24 cellular contexts compared by ENCODE assay signal in the genomic region with DNA sequence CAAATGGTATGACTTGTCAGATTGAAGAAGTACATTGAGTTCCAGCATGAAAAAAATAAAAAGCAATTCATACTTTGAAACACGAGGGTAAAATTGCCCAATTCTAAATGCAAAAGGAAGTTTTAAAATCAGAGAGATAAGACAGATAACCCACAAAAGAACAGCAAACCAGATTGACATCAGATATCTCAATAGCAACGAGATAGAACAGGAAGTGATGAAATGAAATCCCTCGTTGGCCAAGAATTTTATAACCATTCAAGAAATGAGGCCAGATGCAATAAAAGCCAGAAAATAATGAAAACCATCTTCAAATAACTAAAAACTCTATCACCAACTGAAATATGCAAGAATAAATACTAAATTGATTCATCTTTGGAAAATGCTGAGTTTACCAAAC.
DNase-seq lines count a peak whose midpoint lies in the region; ATAC-seq and TF ChIP-seq lines count a peak whose summit lies in the region.
"Had no signal": no experiment of that assay in that cellular context is flagged by ENCODE, and none has a peak within 500 bp of the region (broad histone marks: within the 10 kb centered on the region; RNA-seq: fewer than 3 reads in every experiment).

No MANE protein-coding gene starts in this region.

- H3K4me2 ChIP-seq in IMR-90 (ENCODE audit: low read depth, low read length) (no peak overlapping the region), hepatocyte (no peak overlapping the region)

- H3K9me3 ChIP-seq in IMR-90 (ENCODE audit: control insufficient read depth, insufficient read depth, low read length), result no peaks in the 10 kb centered on the region
- no peaks in the 10 kb centered on the region for H3K9me3 ChIP-seq in hepatocyte (ENCODE audit: low read depth)
- H3K9me3 ChIP-seq: adrenal gland, BE2C, MG63, upper lobe of left lung had no signal

- in situ Hi-C loops in IMR-90 (cut with MboI; ENCODE audit: low sequenced_read_pairs), result no loop called here

- H3K79me2 ChIP-seq in hepatocyte, result no peaks in the 10 kb centered on the region

- no peak overlapping the region for H3K56ac ChIP-seq in IMR-90 (ENCODE audit: extremely low read depth, insufficient read depth, low read length)

- H2AFZ ChIP-seq in IMR-90 (replicated peaks; ENCODE audit: low read length, poor library complexity) (no peak overlapping the region), hepatocyte (no peak overlapping the region)

- H4K20me1 ChIP-seq in IMR-90 (ENCODE audit: insufficient read depth, low read length), result no peaks in the 10 kb centered on the region
- no peaks in the 10 kb centered on the region for H4K20me1 ChIP-seq in hepatocyte (ENCODE audit: insufficient read depth, poor library complexity, severe bottlenecking)

- BruUV-seq in IMR-90 (replicated peaks; lab: Mats Ljungman, UMichigan), result no TSS peak

- WGBS in IMR-90 (ENCODE audit: extremely low coverage in 2 of 2, insufficient read length in 1 of 2), 2 experiments, result no CpG with 5 or more reads among the region's 3 CpGs
- 28% methylated on average over 3 of the region's 3 CpGs for WGBS in hepatocyte (ENCODE audit: low lambda C conversion rate, missing lambda C conversion rate)

- no peak overlapping the region for H2AK9ac ChIP-seq in IMR-90 (replicated peaks; ENCODE audit: low read depth, low read length, poor library complexity)

- H2BK15ac ChIP-seq in IMR-90 (ENCODE audit: low read depth, low read length), result no peak overlapping the region

- H3K36me3 ChIP-seq in IMR-90 (ENCODE audit: control insufficient read depth, insufficient read depth, low read length) (no peaks in the 10 kb centered on the region), hepatocyte (replicated peaks; ENCODE audit: insufficient read depth, low read depth) (no peaks in the 10 kb centered on the region)
- H3K36me3 ChIP-seq: adrenal gland, BE2C, cardiac muscle cell, MG63, upper lobe of left lung had no signal

- H3K4me3 ChIP-seq in IMR-90 (ENCODE audit: insufficient read depth, low read depth, low read length), result no peak overlapping the region
- H3K4me3 ChIP-seq in fibroblast of the aortic adventitia (ENCODE audit: low read depth, low read length), result no peak overlapping the region
- H3K4me3 ChIP-seq in hepatocyte, result no peak overlapping the region
- H3K4me3 ChIP-seq: adrenal gland, cardiac muscle cell, MG63, upper lobe of left lung had no signal

- peak; percentile 1 for DNase-seq in EL
- peak; percentile 16 for DNase-seq in IMR-90
- no peak for DNase-seq in T-cell
- DNase-seq in fibroblast of the aortic adventitia (ENCODE audit: low read depth), result peak; percentile 80
- DNase-seq in hepatocyte (ENCODE audit: low spot score), result no peak
- no peak for DNase-seq in NCI-H1694 (lab: John Stamatoyannopoulos, UW)
- DNase-seq: activated CD4-positive, alpha-beta T cell treated with anti-CD3 and anti-CD28 coated beads for 48 hours; activated CD8-positive, alpha-beta memory T cell treated with anti-CD3 and anti-CD28 coated beads, Interleukin-2, amount 10 ng/mL, durations not matched to agents 7 days and 5 days; adrenal gland; BE2C; MG63; NCI-H2029; NCI-H446 treated with DMSO at 0.1 percent for 48 hours; NK-92 treated with Interleukin-12 subunit alpha and Interleukin-12 subunit beta, amount 100 ng/mL, for 24 hours; occipital lobe; retina; stimulated activated CD4-positive, alpha-beta T cell treated with anti-CD3 and anti-CD28 coated beads, Interleukin-4, amount 100 ng/mL, for 4 hours; stimulated activated naive CD8-positive, alpha-beta T cell treated with anti-CD3 and anti-CD28 coated beads, Interleukin-15, amount 100 ng/mL, for 72 hours; upper lobe of left lung had no signal

- POLR2A ChIA-PET in IMR-90 (lab: Charles Lee; ENCODE audit: unreplicated experiment), result no interaction called here
- POLR2A ChIA-PET in T-cell (lab: Charles Lee), result no interaction called here

- TF ChIP-seq POLR2A in IMR-90 (IDR thresholded peaks at IDR 0.05; ENCODE audit: low read depth, low read length), result no peak

- no peaks in the 10 kb centered on the region for H3K9me1 ChIP-seq in IMR-90 (ENCODE audit: insufficient read depth, low read length)

- H3K27me3 Mint-ChIP-seq in T-cell, result peaks cover 0 to 3% of the 10 kb centered on the region in 2 donors
- H3K27me3 Mint-ChIP-seq: activated CD8-positive, alpha-beta memory T cell treated with anti-CD3 and anti-CD28 coated beads, Interleukin-2, amount 10 ng/mL, durations not matched to agents 7 days and 5 days; activated T-helper 17 cell treated with anti-CD3 and anti-CD28 coated beads, Interleukin-2, amount 50 U/mL, for 72 hours; stimulated activated naive CD8-positive, alpha-beta T cell treated with anti-CD3 and anti-CD28 coated beads, Interleukin-15, amount 100 ng/mL, for 72 hours had no signal

- no peak for TF ChIP-seq CTCF in IMR-90 (conservative IDR thresholded peaks at IDR 0.05; ENCODE audit: low read depth, low read length)
- no peak for TF ChIP-seq CTCF in fibroblast of the aortic adventitia (IDR thresholded peaks at IDR 0.05; ENCODE audit: insufficient read depth, low read length)
- TF ChIP-seq CTCF in hepatocyte (IDR thresholded peaks at IDR 0.05; ENCODE audit: poor library complexity), result no peak

- CTCF ChIA-PET in IMR-90 (lab: Yijun Ruan, JAX), result no interaction called here
- CTCF ChIA-PET in T-cell (lab: Charles Lee), result no interaction called here

- H3K27ac ChIP-seq in IMR-90 (ENCODE audit: insufficient read depth, low read length), result no peak overlapping the region
- no peak overlapping the region for H3K27ac ChIP-seq in hepatocyte
- H3K27ac ChIP-seq: adrenal gland, cardiac muscle cell, RWPE1, upper lobe of left lung had no signal

- TF ChIP-seq RAD21 in IMR-90 (IDR thresholded peaks at IDR 0.05; ENCODE audit: low read length), result no peak

- ATAC-seq in IMR-90 (ENCODE audit: low read depth) (no peak), T-cell (replicated peaks in 1 of 4) (no peak), GM19351 (IDR thresholded peaks at IDR 0.05; ENCODE audit: unreplicated experiment) (no peak)
- ATAC-seq: activated CD8-positive, alpha-beta memory T cell treated with anti-CD3 and anti-CD28 coated beads, Interleukin-2, amount 10 ng/mL, durations not matched to agents 7 days and 5 days; activated T-helper 17 cell treated with anti-CD3 and anti-CD28 coated beads, Interleukin-2, amount 50 U/mL, for 72 hours; HepG2; stimulated activated naive CD8-positive, alpha-beta T cell treated with anti-CD3 and anti-CD28 coated beads, Interleukin-15, amount 100 ng/mL, for 72 hours had no signal

- H4K5ac ChIP-seq in IMR-90 (ENCODE audit: low read depth, low read length), result no peak overlapping the region

- dilution Hi-C loops in IMR-90 (cut with HindIII; ENCODE audit: low sequenced_read_pairs, unreplicated experiment), result no loop called here

- no peak overlapping the region for H3K4ac ChIP-seq in IMR-90 (ENCODE audit: low read depth, low read length)

- no peak overlapping the region for H3K14ac ChIP-seq in IMR-90 (replicated peaks; ENCODE audit: low read depth, low read length)

- no peak overlapping the region for H3K4me3 Mint-ChIP-seq in T-cell
- H3K4me3 Mint-ChIP-seq: activated CD8-positive, alpha-beta memory T cell treated with anti-CD3 and anti-CD28 coated beads, Interleukin-2, amount 10 ng/mL, durations not matched to agents 7 days and 5 days; activated T-helper 17 cell treated with anti-CD3 and anti-CD28 coated beads, Interleukin-2, amount 50 U/mL, for 72 hours; stimulated activated naive CD8-positive, alpha-beta T cell treated with anti-CD3 and anti-CD28 coated beads, Interleukin-15, amount 100 ng/mL, for 72 hours had no signal

- H3K27me3 ChIP-seq in IMR-90 (ENCODE audit: control insufficient read depth, insufficient read depth, low read length), result no peaks in the 10 kb centered on the region
- no peaks in the 10 kb centered on the region for H3K27me3 ChIP-seq in hepatocyte
- H3K27me3 ChIP-seq: adrenal gland, BE2C, cardiac muscle cell, MG63, upper lobe of left lung had no signal

- no peak overlapping the region for H2AK5ac ChIP-seq in IMR-90 (ENCODE audit: low read depth, low read length)

- no peak overlapping the region for H3K23ac ChIP-seq in IMR-90 (ENCODE audit: low read depth, low read length)

- H4K91ac ChIP-seq in IMR-90 (ENCODE audit: insufficient read depth, low read depth, low read length), result no peak overlapping the region

- no peak overlapping the region for H3K9ac ChIP-seq in IMR-90 (ENCODE audit: low read depth, low read length)

- intact Hi-C loops in IMR-90 (cut with micrococcal nuclease), result no loop called here

- H3K18ac ChIP-seq in IMR-90 (ENCODE audit: low read depth, low read length), result no peak overlapping the region

- no peaks in the 10 kb centered on the region for H3K4me1 ChIP-seq in IMR-90 (ENCODE audit: control insufficient read depth, insufficient read depth, low read length)
- no peaks in the 10 kb centered on the region for H3K4me1 ChIP-seq in hepatocyte (ENCODE audit: insufficient read depth)
- H3K4me1 ChIP-seq: adrenal gland, BE2C, upper lobe of left lung had no signal

- H2BK5ac ChIP-seq in IMR-90 (ENCODE audit: low read depth, low read length, poor library complexity, severe bottlenecking), result no peak overlapping the region

- H4K8ac ChIP-seq in IMR-90 (ENCODE audit: low read depth in 2 of 2, low read length in 2 of 2), result no peak overlapping the region

- H2BK120ac ChIP-seq in IMR-90 (ENCODE audit: low read depth, low read length), result no peak overlapping the region

- peaks cover 29% of the 10 kb centered on the region for H3K36me3 Mint-ChIP-seq in T-cell

- no peak overlapping the region for H2BK20ac ChIP-seq in IMR-90 (ENCODE audit: low read depth, low read length)

- no peaks in the 10 kb centered on the region for H3K79me1 ChIP-seq in IMR-90 (ENCODE audit: low read depth in 1 of 2, low read length in 2 of 2)

- peaks cover 11 to 17% (median 13%) of the 10 kb centered on the region in 3 donors for H3K4me1 Mint-ChIP-seq in T-cell

- H3K27ac Mint-ChIP-seq in T-cell, result peak overlapping the region; percentile 5 to 24
- H3K27ac Mint-ChIP-seq: activated CD8-positive, alpha-beta memory T cell treated with anti-CD3 and anti-CD28 coated beads, Interleukin-2, amount 10 ng/mL, durations not matched to agents 7 days and 5 days; activated T-helper 17 cell treated with anti-CD3 and anti-CD28 coated beads, Interleukin-2, amount 50 U/mL, for 72 hours had no signal

- H3K9me2 ChIP-seq in hepatocyte (replicated peaks; ENCODE audit: insufficient read depth), result no peaks in the 10 kb centered on the region

- peaks cover 0 to 17% (median 4%) of the 10 kb centered on the region in 3 donors for H3K9me3 Mint-ChIP-seq in T-cell

TF ChIP-seq in IMR-90, 13 proteins besides CTCF, POLR2A, EP300 and RAD21:
- TF ChIP-seq BHLHE40 (IDR thresholded peaks at IDR 0.05; ENCODE audit: low read depth, low read length) (no peak), CHD1 (IDR thresholded peaks at IDR 0.05; ENCODE audit: low read depth, low read length) (no peak), RFX5 (IDR thresholded peaks at IDR 0.05; ENCODE audit: low read depth, low read length) (no peak), SMC3 (IDR thresholded peaks at IDR 0.05; ENCODE audit: low read depth, low read length) (no peak), MAFK (IDR thresholded peaks at IDR 0.05; ENCODE audit: low read depth, low read length) (0 out of 2 replicates have a peak, but pooled peaks have one; percentile 0), CEBPB (IDR thresholded peaks at IDR 0.05; ENCODE audit: low read depth, low read length) (no peak), MXI1 (IDR thresholded peaks at IDR 0.05; ENCODE audit: borderline replicate concordance, low read depth, low read length) (no peak)

Comparison
In these comparisons a context has a peak if more than half of its experiments do, and no peak if none do; other contexts are left out.
1. DNase-seq: peak in EL (single experiment), IMR-90 (single experiment) and fibroblast of the aortic adventitia (single experiment); none in T-cell (0 of 34), hepatocyte (single experiment) and NCI-H1694 (single experiment).